Comparison of ENCODE assay signal across 17 cellular contexts in the genomic region with DNA sequence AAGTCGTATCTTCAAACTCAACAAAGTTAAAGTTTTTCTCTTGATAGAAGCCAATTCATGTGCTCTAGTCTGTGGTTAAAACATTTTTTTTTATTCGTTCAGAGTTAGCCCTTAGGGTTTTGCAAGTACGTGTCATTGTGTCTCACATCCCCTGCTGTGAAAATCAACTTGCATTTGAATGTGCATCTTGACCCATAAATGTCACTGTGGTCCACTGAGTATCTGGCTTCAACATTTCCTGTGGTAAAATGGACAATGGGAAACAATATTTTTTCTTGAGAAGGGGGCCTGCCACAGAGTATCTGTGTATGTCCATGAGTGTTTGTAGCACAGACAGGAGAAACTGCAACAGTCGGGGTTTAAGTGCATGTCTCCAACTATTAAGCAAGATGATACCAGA.
A peak's percentile ranks its signal among the peaks of the same experiment; 100 is the strongest.
DNase-seq lines count a peak whose midpoint lies in the region; ATAC-seq and TF ChIP-seq lines count a peak whose summit lies in the region.
"Had no signal": no experiment of that assay in that cellular context is flagged by ENCODE, and none has a peak within 500 bp of the region (broad histone marks: within the 10 kb centered on the region; RNA-seq: fewer than 3 reads in every experiment).

No MANE protein-coding gene starts in this region.

- no peak for TF ChIP-seq CTCF in chondrocyte (IDR thresholded peaks at IDR 0.05)

- peaks cover 57% of the 10 kb centered on the region for H3K4me1 Mint-ChIP-seq in chondrocyte (ENCODE audit: low read depth)
- H3K4me1 Mint-ChIP-seq: activated naive CD4-positive, alpha-beta T cell treated with anti-CD3 and anti-CD28 coated beads, Interleukin-2, amount 50 U/mL, for 24 hours; CD4-positive, alpha-beta memory T cell; central memory CD8-positive, alpha-beta T cell; nephron had no signal

- H4K20me1 ChIP-seq in GM23248 (ENCODE audit: insufficient read depth) = no peaks in the 10 kb centered on the region

- no peaks in the 10 kb centered on the region for H3K36me3 Mint-ChIP-seq in chondrocyte (ENCODE audit: low read depth)
- H3K36me3 Mint-ChIP-seq: activated naive CD4-positive, alpha-beta T cell treated with anti-CD3 and anti-CD28 coated beads, Interleukin-2, amount 50 U/mL, for 24 hours; CD4-positive, alpha-beta memory T cell had no signal

- no peak overlapping the region for H3K27ac ChIP-seq in GM23248
- H3K27ac ChIP-seq: foreskin keratinocyte had no signal

- 13 to 15% methylated on average over 4 of the region's 4 CpGs for WGBS in GM23248 (ENCODE audit: low coverage in 1 of 2, low lambda C conversion rate in 2 of 2, missing lambda C conversion rate in 2 of 2), 2 experiments

- no peak overlapping the region for H3K9ac ChIP-seq in GM23248

- no peaks in the 10 kb centered on the region for H3K36me3 ChIP-seq in GM23248 (ENCODE audit: low read depth)

- H3K9me3 ChIP-seq in GM23248 (ENCODE audit: low read depth) = no peaks in the 10 kb centered on the region

- no peak overlapping the region for H3K4me2 ChIP-seq in GM23248 (ENCODE audit: unreplicated experiment)

- H3K27me3 ChIP-seq in GM23248 (replicated peaks; ENCODE audit: insufficient read depth) = no peaks in the 10 kb centered on the region

- H2AFZ ChIP-seq in GM23248 = no peak overlapping the region

- in situ Hi-C loops in GM23248 (cut with MboI) = no loop called here

- H3K4me3 Mint-ChIP-seq in chondrocyte (ENCODE audit: unreplicated experiment) = no peak overlapping the region
- H3K4me3 Mint-ChIP-seq: activated naive CD4-positive, alpha-beta T cell treated with anti-CD3 and anti-CD28 coated beads, Interleukin-2, amount 50 U/mL, for 24 hours; central memory CD8-positive, alpha-beta T cell; nephron had no signal

- no peaks in the 10 kb centered on the region for H3K27me3 Mint-ChIP-seq in chondrocyte (ENCODE audit: low read depth)
- H3K27me3 Mint-ChIP-seq: activated naive CD4-positive, alpha-beta T cell treated with anti-CD3 and anti-CD28 coated beads, Interleukin-2, amount 50 U/mL, for 24 hours; CD4-positive, alpha-beta memory T cell; central memory CD8-positive, alpha-beta T cell had no signal

- no peaks in the 10 kb centered on the region; the same call in 1 of the 2 replicates for H3F3A ChIP-seq in GM23248 (ENCODE audit: insufficient read depth)

- H3K79me2 ChIP-seq in GM23248 (ENCODE audit: insufficient read depth) = no peaks in the 10 kb centered on the region

- no peaks in the 10 kb centered on the region for H3K9me3 Mint-ChIP-seq in chondrocyte (ENCODE audit: low read depth)
- H3K9me3 Mint-ChIP-seq: activated naive CD4-positive, alpha-beta T cell treated with anti-CD3 and anti-CD28 coated beads, Interleukin-2, amount 50 U/mL, for 24 hours; nephron had no signal

- no peak for ATAC-seq in HG02623 (IDR thresholded peaks at IDR 0.05; ENCODE audit: unreplicated experiment)
- ATAC-seq: foreskin keratinocyte, HCT116 had no signal

- peaks cover 22% of the 10 kb centered on the region for H3K4me1 ChIP-seq in GM23248 (ENCODE audit: insufficient read depth)
- H3K4me1 ChIP-seq: foreskin keratinocyte had no signal

- DNase-seq in GM23248 = peak; percentile 27
- peak; percentile 98 for DNase-seq in NCI-H146 (lab: John Stamatoyannopoulos, UW)
- no peak for DNase-seq in chondrocyte (ENCODE audit: low spot score)
- DNase-seq in skeletal muscle cell (ENCODE audit: low read depth) = peak; percentile 65
- no peak for DNase-seq in superior temporal gyrus (ENCODE audit: extremely low spot score)
- no peak for DNase-seq in AML-193 (lab: John Stamatoyannopoulos, UW)
- DNase-seq: activated CD4-positive, alpha-beta T cell treated with anti-CD3 and anti-CD28 coated beads, Interleukin-2, amount 50 U/mL, for 1 hour; CD4-positive, alpha-beta memory T cell; foreskin keratinocyte; mammary epithelial cell; NCI-H1092; stimulated activated CD4-positive, alpha-beta T cell treated with anti-CD3 and anti-CD28 coated beads, Interleukin-2, amount 100 ng/mL, for 24 hours had no signal

- peak overlapping the region; percentile 45 for H3K27ac Mint-ChIP-seq in chondrocyte (ENCODE audit: unreplicated experiment)
- H3K27ac Mint-ChIP-seq: activated naive CD4-positive, alpha-beta T cell treated with anti-CD3 and anti-CD28 coated beads, Interleukin-2, amount 50 U/mL, for 24 hours; CD4-positive, alpha-beta memory T cell had no signal

- H3K4me3 ChIP-seq in GM23248 (no peak overlapping the region), skeletal muscle cell (ENCODE audit: low read depth, low read length) (no peak overlapping the region)

- no peaks in the 10 kb centered on the region for H3K9me2 ChIP-seq in GM23248 (ENCODE audit: insufficient read depth)

Comparison
In these comparisons a context has a peak if more than half of its experiments do, and no peak if none do; other contexts are left out.
1. DNase-seq: peak in GM23248 (single experiment), NCI-H146 (single experiment) and skeletal muscle cell (single experiment); none in chondrocyte (single experiment), superior temporal gyrus (single experiment) and AML-193 (0 of 2).